ENCODE assay signal across 8 cellular contexts in genomic region chr17:41738077-41738800, GRCh38. TPM values are rescaled to one million over a fixed set of nuclear protein-coding genes. Genes with fewer than 3 reads are reported as not detected.
A peak's percentile ranks its signal among the peaks of the same experiment; 100 is the strongest.
DNase-seq lines count a peak whose midpoint lies in the region; ATAC-seq and TF ChIP-seq lines count a peak whose summit lies in the region.

No MANE protein-coding gene starts in this region.

- H2AFZ ChIP-seq in fibroblast of lung (ENCODE audit: low read length), result no peak overlapping the region

- POLR2A ChIA-PET in Panc1 (lab: Charles Lee), result no interaction called here

- H3K9me3 ChIP-seq in Panc1 (ENCODE audit: control insufficient read depth, insufficient read depth, low read depth, low read length) (no peaks in the 10 kb centered on the region), fibroblast of lung (ENCODE audit: control insufficient read depth, insufficient read depth, low read depth, low read length) (no peaks in the 10 kb centered on the region)

- no peak overlapping the region for H3K4me2 ChIP-seq in fibroblast of lung (ENCODE audit: extremely low read depth, insufficient read depth, low read length)

- H3K4me3 ChIP-seq in GM12864 (ENCODE audit: low read depth, low read length) (no peak overlapping the region), Panc1 (ENCODE audit: low read depth in 2 of 2, low read length in 2 of 2) (peak overlapping the region in 1 of 2 experiments; percentile 26; a peak in 1 of 4 replicates), fibroblast of lung (replicated peaks in 1 of 4; ENCODE audit: control extremely low read depth in 1 of 4, insufficient read depth in 1 of 4, low read depth in 3 of 4, low read length in 4 of 4) (no peak overlapping the region)
- no peak overlapping the region for H3K4me3 ChIP-seq in Jurkat, Clone E6-1 (ENCODE audit: low read length)

- no peaks in the 10 kb centered on the region for H3K79me2 ChIP-seq in fibroblast of lung (ENCODE audit: control insufficient read depth, insufficient read depth, low read length)

- DNase-seq in GM12864 (ENCODE audit: low read depth), result peak; percentile 44
- peak; percentile 75 for DNase-seq in Jurkat, Clone E6-1 (ENCODE audit: low read depth, low spot score)
- DNase-seq in Panc1 (ENCODE audit: low read depth, low spot score), result peak; percentile 69
- DNase-seq in activated T-cell treated with anti-CD3 and anti-CD28 coated beads, Interleukin-2, amount 50 U/mL, for 24 hours, result peak; percentile 89
- peak; percentile 55 to 77 for DNase-seq in fibroblast of lung (ENCODE audit: low read depth in 2 of 2)
- DNase-seq in natural killer cell treated with Interleukin-12 subunit alpha and Interleukin-12 subunit beta and Interleukin-15 and Interleukin-18, amount 100 ng/mL, for 72 hours (ENCODE audit: low spot score), result peak; percentile 76
- DNase-seq in stimulated activated naive B cell treated with anti-CD40 and anti-IgM and Interleukin-4, amounts not matched to agents 10 μg/mL and 1 μg/mL and 100 μg/mL, for 72 hours, result peak; percentile 73

- no peak overlapping the region for H3K4me3 Mint-ChIP-seq in activated T-cell treated with anti-CD3 and anti-CD28 coated beads, Interleukin-2, amount 50 U/mL, for 24 hours
- H3K4me3 Mint-ChIP-seq in natural killer cell treated with Interleukin-12 subunit alpha and Interleukin-12 subunit beta and Interleukin-15 and Interleukin-18, amount 100 ng/mL, for 72 hours, result no peak overlapping the region
- no peak overlapping the region for H3K4me3 Mint-ChIP-seq in stimulated activated naive B cell treated with anti-CD40 and anti-IgM and Interleukin-4, amounts not matched to agents 10 μg/mL and 1 μg/mL and 100 μg/mL, for 72 hours

- no peaks in the 10 kb centered on the region for H4K20me1 ChIP-seq in fibroblast of lung (ENCODE audit: control insufficient read depth, extremely low read depth, insufficient read depth, low read length)

- intact Hi-C loops in Panc1 (cut with micrococcal nuclease; ENCODE audit: unreplicated experiment), result loop anchor here (1.0 kb wide), 1 partner anchor 63 kb away; no protein-coding TSS in a partner anchor

- no peak overlapping the region for H3K27ac Mint-ChIP-seq in activated T-cell treated with anti-CD3 and anti-CD28 coated beads, Interleukin-2, amount 50 U/mL, for 24 hours
- H3K27ac Mint-ChIP-seq in natural killer cell treated with Interleukin-12 subunit alpha and Interleukin-12 subunit beta and Interleukin-15 and Interleukin-18, amount 100 ng/mL, for 72 hours, result no peak overlapping the region
- no peak overlapping the region for H3K27ac Mint-ChIP-seq in stimulated activated naive B cell treated with anti-CD40 and anti-IgM and Interleukin-4, amounts not matched to agents 10 μg/mL and 1 μg/mL and 100 μg/mL, for 72 hours

- CTCF ChIA-PET in Panc1 (lab: Charles Lee), result interaction anchor here (0.9 to 1.8 kb wide), 6 partner anchors 47 to 73 kb away, joined by 3 to 12 read pairs (median 5); partner anchors contain the start of gene P3H4

- peak; percentile 99 for TF ChIP-seq CTCF in GM12864 (IDR thresholded peaks at IDR 0.05; ENCODE audit: low read depth, low read length, missing control alignments)
- TF ChIP-seq CTCF in Panc1 (IDR thresholded peaks at IDR 0.05), result peak; percentile 94
- TF ChIP-seq CTCF in fibroblast of lung (conservative IDR thresholded peaks at IDR 0.05 in 1 of 2, IDR thresholded peaks at IDR 0.05 in 1 of 2; ENCODE audit: low read depth in 1 of 2, low read length in 2 of 2), result peak; percentile 92 to 95

- H3K4me1 ChIP-seq in Panc1 (ENCODE audit: control insufficient read depth, insufficient read depth, low read length) (peaks cover 23% of the 10 kb centered on the region), fibroblast of lung (ENCODE audit: control insufficient read depth, extremely low read depth, insufficient read depth, low read length) (no peaks in the 10 kb centered on the region)

- no peaks in the 10 kb centered on the region for H3K36me3 Mint-ChIP-seq in activated T-cell treated with anti-CD3 and anti-CD28 coated beads, Interleukin-2, amount 50 U/mL, for 24 hours (ENCODE audit: low read depth)
- H3K36me3 Mint-ChIP-seq in natural killer cell treated with Interleukin-12 subunit alpha and Interleukin-12 subunit beta and Interleukin-15 and Interleukin-18, amount 100 ng/mL, for 72 hours, result no peaks in the 10 kb centered on the region
- no peaks in the 10 kb centered on the region for H3K36me3 Mint-ChIP-seq in stimulated activated naive B cell treated with anti-CD40 and anti-IgM and Interleukin-4, amounts not matched to agents 10 μg/mL and 1 μg/mL and 100 μg/mL, for 72 hours

- H3K27me3 ChIP-seq in Panc1 (ENCODE audit: control insufficient read depth, insufficient read depth, low read length), result no peaks in the 10 kb centered on the region
- peaks cover 34% of the 10 kb centered on the region for H3K27me3 ChIP-seq in fibroblast of lung (ENCODE audit: control insufficient read depth, insufficient read depth, low read length)

- peaks cover 35% of the 10 kb centered on the region for H3K27me3 Mint-ChIP-seq in activated T-cell treated with anti-CD3 and anti-CD28 coated beads, Interleukin-2, amount 50 U/mL, for 24 hours
- peaks cover 20 to 29% of the 10 kb centered on the region in 2 donors for H3K27me3 Mint-ChIP-seq in natural killer cell treated with Interleukin-12 subunit alpha and Interleukin-12 subunit beta and Interleukin-15 and Interleukin-18, amount 100 ng/mL, for 72 hours
- peaks cover 37 to 55% of the 10 kb centered on the region in 2 donors for H3K27me3 Mint-ChIP-seq in stimulated activated naive B cell treated with anti-CD40 and anti-IgM and Interleukin-4, amounts not matched to agents 10 μg/mL and 1 μg/mL and 100 μg/mL, for 72 hours

- no peak overlapping the region for H3K9ac ChIP-seq in fibroblast of lung (ENCODE audit: insufficient read depth, low read length)

- H3K27ac ChIP-seq in Panc1 (ENCODE audit: low read length) (peak overlapping the region; percentile 78), fibroblast of lung (ENCODE audit: insufficient read depth, low read length) (no peak overlapping the region)

- H3K36me3 ChIP-seq in Panc1 (ENCODE audit: control insufficient read depth, insufficient read depth, low read length) (no peaks in the 10 kb centered on the region), fibroblast of lung (ENCODE audit: control insufficient read depth, insufficient read depth, low read length) (no peaks in the 10 kb centered on the region)

- in situ Hi-C loops in Panc1 (cut with HindIII; ENCODE audit: low pct_unique_long_range_greater_than_20kb, low sequenced_read_pairs), result no loop called here

- ATAC-seq in Panc1 (peak; percentile 88), GM18498 (IDR thresholded peaks at IDR 0.05; ENCODE audit: unreplicated experiment) (no peak)
- peak; percentile 89 for ATAC-seq in natural killer cell treated with Interleukin-12 subunit alpha and Interleukin-12 subunit beta and Interleukin-15 and Interleukin-18, amount 100 ng/mL, for 72 hours
- peak; percentile 91 to 93 for ATAC-seq in stimulated activated naive B cell treated with anti-CD40 and anti-IgM and Interleukin-4, amounts not matched to agents 10 μg/mL and 1 μg/mL and 100 μg/mL, for 72 hours (replicated peaks)

- H3K9me3 Mint-ChIP-seq in activated T-cell treated with anti-CD3 and anti-CD28 coated beads, Interleukin-2, amount 50 U/mL, for 24 hours, result no peaks in the 10 kb centered on the region
- no peaks in the 10 kb centered on the region for H3K9me3 Mint-ChIP-seq in natural killer cell treated with Interleukin-12 subunit alpha and Interleukin-12 subunit beta and Interleukin-15 and Interleukin-18, amount 100 ng/mL, for 72 hours
- H3K9me3 Mint-ChIP-seq in stimulated activated naive B cell treated with anti-CD40 and anti-IgM and Interleukin-4, amounts not matched to agents 10 μg/mL and 1 μg/mL and 100 μg/mL, for 72 hours, result no peaks in the 10 kb centered on the region

- H3K4me1 Mint-ChIP-seq in activated T-cell treated with anti-CD3 and anti-CD28 coated beads, Interleukin-2, amount 50 U/mL, for 24 hours (ENCODE audit: low read depth), result peaks cover 6% of the 10 kb centered on the region
- peaks cover 0 to 2% of the 10 kb centered on the region in 2 donors for H3K4me1 Mint-ChIP-seq in natural killer cell treated with Interleukin-12 subunit alpha and Interleukin-12 subunit beta and Interleukin-15 and Interleukin-18, amount 100 ng/mL, for 72 hours (ENCODE audit: low read depth in 2 of 2)
- peaks cover 12 to 27% of the 10 kb centered on the region in 2 donors for H3K4me1 Mint-ChIP-seq in stimulated activated naive B cell treated with anti-CD40 and anti-IgM and Interleukin-4, amounts not matched to agents 10 μg/mL and 1 μg/mL and 100 μg/mL, for 72 hours

- no TSS peak for BruUV-seq in Panc1 (replicated peaks; lab: Mats Ljungman, UMichigan)

RNA-seq across cellular contexts. Expression of gene HAP1, which starts 3.8 kb away (rescaled TPM):
- not detected for polyA plus RNA-seq in Jurkat, Clone E6-1 (2012; ENCODE audit: insufficient read depth, insufficient read length)
- 11.6 TPM for total RNA-seq in Panc1 (2021; ENCODE audit: unreplicated experiment)
- polyA plus RNA-seq in Panc1 (2012; ENCODE audit: insufficient read length), result 16.4 TPM
- total RNA-seq in fibroblast of lung, result 0.17 and 0.26 TPM in 2 replicates
- polyA plus RNA-seq in fibroblast of lung, result 0.01 and 0.02 TPM in 2 replicates
- polyA plus RNA-seq in fibroblast of lung (2012), result not detected in 2 replicates
- polyA minus RNA-seq in fibroblast of lung (ENCODE audit: low replicate concordance), result not detected in 2 replicates
- not detected for total RNA-seq in natural killer cell treated with Interleukin-12 subunit alpha and Interleukin-12 subunit beta and Interleukin-15 and Interleukin-18, amount 100 ng/mL, for 72 hours

RNA-seq across cellular contexts. Expression of gene GAST, which starts 26.1 kb away (rescaled TPM):
- polyA plus RNA-seq in Jurkat, Clone E6-1 (2012; ENCODE audit: insufficient read depth, insufficient read length), result not detected
- total RNA-seq in Panc1 (2021; ENCODE audit: unreplicated experiment), result not detected
- not detected for polyA plus RNA-seq in Panc1 (2012; ENCODE audit: insufficient read length)
- not detected in 2 replicates for total RNA-seq in fibroblast of lung
- polyA plus RNA-seq in fibroblast of lung, result not detected in 2 replicates
- polyA plus RNA-seq in fibroblast of lung (2012), result not detected in 2 replicates
- polyA minus RNA-seq in fibroblast of lung (ENCODE audit: low replicate concordance), result not detected in 2 replicates
- total RNA-seq in natural killer cell treated with Interleukin-12 subunit alpha and Interleukin-12 subunit beta and Interleukin-15 and Interleukin-18, amount 100 ng/mL, for 72 hours, result not detected

RNA-seq across cellular contexts. Expression of gene JUP, which starts 48.3 kb away (rescaled TPM):
- polyA plus RNA-seq in Jurkat, Clone E6-1 (2012; ENCODE audit: insufficient read depth, insufficient read length), result 1.3 TPM
- total RNA-seq in Panc1 (2021; ENCODE audit: unreplicated experiment), result 352 TPM
- polyA plus RNA-seq in Panc1 (2012; ENCODE audit: insufficient read length), result 528 TPM
- 6.4 and 13.2 TPM in 2 replicates for total RNA-seq in fibroblast of lung
- polyA plus RNA-seq in fibroblast of lung, result 3.2 and 12.6 TPM in 2 replicates
- polyA plus RNA-seq in fibroblast of lung (2012), result 11.4 and 32.0 TPM in 2 replicates
- polyA minus RNA-seq in fibroblast of lung (ENCODE audit: low replicate concordance), result 27.7 and 74.6 TPM in 2 replicates
- 1 to 10 TPM in 1 of 2 donors, under 1 TPM in 1; 0.14 to 1.0 TPM for total RNA-seq in natural killer cell treated with Interleukin-12 subunit alpha and Interleukin-12 subunit beta and Interleukin-15 and Interleukin-18, amount 100 ng/mL, for 72 hours

RNA-seq across cellular contexts. Expression of gene EIF1, which starts 49.6 kb away (rescaled TPM):
- 676 TPM for polyA plus RNA-seq in Jurkat, Clone E6-1 (2012; ENCODE audit: insufficient read depth, insufficient read length)
- total RNA-seq in Panc1 (2021; ENCODE audit: unreplicated experiment) (747 TPM), fibroblast of lung (112 and 145 TPM in 2 replicates)
- 685 TPM for polyA plus RNA-seq in Panc1 (2012; ENCODE audit: insufficient read length)
- polyA plus RNA-seq in fibroblast of lung, result 225 and 256 TPM in 2 replicates
- 864 and 925 TPM in 2 replicates for polyA plus RNA-seq in fibroblast of lung (2012)
- polyA minus RNA-seq in fibroblast of lung (ENCODE audit: low replicate concordance), result 166 and 208 TPM in 2 replicates
- total RNA-seq in natural killer cell treated with Interleukin-12 subunit alpha and Interleukin-12 subunit beta and Interleukin-15 and Interleukin-18, amount 100 ng/mL, for 72 hours, result 1,000 to 10,000 TPM; 1,047 to 1,473 TPM

Comparison
In these comparisons a context has a peak if more than half of its experiments do, and no peak if none do; other contexts are left out.
1. RNA of gene JUP, which starts 48.3 kb away (total RNA-seq): 352 TPM in Panc1 (single experiment); 6.4 to 13.2 TPM in fibroblast of lung and 0.14 to 1.0 TPM in natural killer cell treated with Interleukin-12 subunit alpha and Interleukin-12 subunit beta and Interleukin-15 and Interleukin-18, amount 100 ng/mL, for 72 hours; every median in the first group is over 10 times any median in the second.
2. Peak in every context shown above with its lines, with median percentiles within 50 percentile points of each other: DNase-seq and CTCF ChIP-seq.